In the genomic region with DNA sequence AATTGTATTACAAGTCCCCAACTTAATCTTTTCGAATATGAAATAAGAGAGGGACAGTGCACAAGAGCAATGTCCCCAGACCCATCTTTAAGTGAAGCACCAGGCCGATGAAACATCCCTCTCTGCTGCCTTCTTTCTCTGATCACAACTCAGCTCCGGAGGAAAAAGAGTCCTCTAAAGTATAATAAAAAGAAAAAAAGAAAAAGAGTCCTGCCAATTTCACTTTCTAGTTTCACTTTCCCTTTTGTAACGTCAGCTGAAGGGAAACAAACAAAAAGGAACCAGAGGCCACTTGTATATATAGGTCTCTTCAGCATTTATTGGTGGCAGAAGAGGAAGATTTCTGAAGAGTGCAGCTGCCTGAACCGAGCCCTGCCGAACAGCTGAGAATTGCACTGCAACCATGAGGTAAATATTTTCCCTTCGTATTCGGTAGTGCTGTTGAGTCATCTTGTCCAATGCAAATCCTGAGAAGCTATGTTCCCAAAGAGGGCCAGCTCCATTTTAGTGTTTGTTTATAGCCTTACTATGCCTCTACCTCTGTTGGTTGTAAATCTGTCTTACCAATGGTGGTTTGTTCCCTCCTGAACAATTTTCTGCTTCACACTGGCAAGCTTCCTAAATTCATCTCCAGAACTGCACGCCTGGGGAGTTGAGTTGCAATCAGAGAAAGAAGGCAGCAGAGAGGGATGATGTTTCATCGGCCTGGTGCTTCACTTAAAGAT, we compare ENCODE assay signal across 8 cellular contexts. TPM values are rescaled to one million over a fixed set of nuclear protein-coding genes. Genes with fewer than 3 reads are reported as not detected.
DNase-seq lines count a peak whose midpoint lies in the region; ATAC-seq and TF ChIP-seq lines count a peak whose summit lies in the region.

A gene with protein sequence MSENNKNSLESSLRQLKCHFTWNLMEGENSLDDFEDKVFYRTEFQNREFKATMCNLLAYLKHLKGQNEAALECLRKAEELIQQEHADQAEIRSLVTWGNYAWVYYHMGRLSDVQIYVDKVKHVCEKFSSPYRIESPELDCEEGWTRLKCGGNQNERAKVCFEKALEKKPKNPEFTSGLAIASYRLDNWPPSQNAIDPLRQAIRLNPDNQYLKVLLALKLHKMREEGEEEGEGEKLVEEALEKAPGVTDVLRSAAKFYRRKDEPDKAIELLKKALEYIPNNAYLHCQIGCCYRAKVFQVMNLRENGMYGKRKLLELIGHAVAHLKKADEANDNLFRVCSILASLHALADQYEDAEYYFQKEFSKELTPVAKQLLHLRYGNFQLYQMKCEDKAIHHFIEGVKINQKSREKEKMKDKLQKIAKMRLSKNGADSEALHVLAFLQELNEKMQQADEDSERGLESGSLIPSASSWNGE (plus strand): TSS at position 326 of the 725 bp plus-strand sequence. CDS start 78 bp downstream, at position 404.

- H3K36me3 Mint-ChIP-seq in activated B cell treated with CpG ODN at 0.5 μM for 24 hours (ENCODE audit: low read depth) = peaks cover 32% of the 10 kb centered on the region
- peaks cover 32% of the 10 kb centered on the region for H3K36me3 Mint-ChIP-seq in effector memory CD8-positive, alpha-beta T cell (ENCODE audit: insufficient read depth)

- H3K27me3 ChIP-seq in muscle layer of colon (ENCODE audit: control insufficient read depth in 1 of 2, insufficient read depth in 2 of 2, low read length in 2 of 2) (no peaks in the 10 kb centered on the region), aorta (ENCODE audit: control insufficient read depth in 1 of 2, insufficient read depth in 2 of 2, low read length in 1 of 2) (no peaks in the 10 kb centered on the region)

- H3K4me3 Mint-ChIP-seq in activated B cell treated with CpG ODN at 0.5 μM for 24 hours = peak within 1 kb of the TSS; percentile 91
- peak within 1 kb of the TSS; percentile 87 to 96 for H3K4me3 Mint-ChIP-seq in effector memory CD8-positive, alpha-beta T cell

- POLR2A ChIA-PET in activated B cell treated with CpG ODN at 0.5 μM for 24 hours (lab: Charles Lee) = interaction anchor here (0.5 to 2.7 kb wide), 8 partner anchors 26 to 571 kb away, joined by 3 to 17 read pairs (median 4); partner anchors contain the start of genes IFIT1, IFIT3, IFIT5 and LIPA

- peaks cover 45% of the 10 kb centered on the region for H3K4me1 Mint-ChIP-seq in activated B cell treated with CpG ODN at 0.5 μM for 24 hours
- peaks cover 29 to 44% of the 10 kb centered on the region in 2 donors for H3K4me1 Mint-ChIP-seq in effector memory CD8-positive, alpha-beta T cell (ENCODE audit: low read depth in 2 of 2)

- no peak for TF ChIP-seq CTCF in activated B cell treated with CpG ODN at 0.5 μM for 24 hours (IDR thresholded peaks at IDR 0.05)

- H3K9ac ChIP-seq in muscle layer of colon (ENCODE audit: low read length) = peak within 1 kb of the TSS; percentile 60

- peak; percentile 73 for ATAC-seq in HG02610 (IDR thresholded peaks at IDR 0.05; ENCODE audit: unreplicated experiment)
- ATAC-seq in activated B cell treated with CpG ODN at 0.5 μM for 24 hours (ENCODE audit: low read depth) = peak; percentile 86
- ATAC-seq in effector memory CD8-positive, alpha-beta T cell (replicated peaks) = peak; percentile 81
- peak; percentile 76 for ATAC-seq in aorta (ENCODE audit: low FRiP score)

- H3K27ac ChIP-seq in muscle layer of colon (ENCODE audit: low read depth, low read length) = peak within 1 kb of the TSS; percentile 92
- peak within 1 kb of the TSS; percentile 84 to 96 for H3K27ac ChIP-seq in aorta (ENCODE audit: low read depth in 1 of 2, low read length in 2 of 2)

- H3K9me3 Mint-ChIP-seq in activated B cell treated with CpG ODN at 0.5 μM for 24 hours = peaks cover 4% of the 10 kb centered on the region
- H3K9me3 Mint-ChIP-seq in effector memory CD8-positive, alpha-beta T cell = no peaks in the 10 kb centered on the region

- WGBS in aorta, 2 donors = 0% methylated on average over 10 of the region's 10 CpGs

- intact Hi-C loops in activated B cell treated with CpG ODN at 0.5 μM for 24 hours (cut with micrococcal nuclease) (loop anchor here (1.0 to 2.0 kb wide), 5 partner anchors 30 to 112 kb away; partner anchors contain the start of genes IFIT1, IFIT5 and LIPA), aorta (cut with DNase I) (no loop called here)

- H3K27ac Mint-ChIP-seq in activated B cell treated with CpG ODN at 0.5 μM for 24 hours = peak within 1 kb of the TSS; percentile 98
- H3K27ac Mint-ChIP-seq in effector memory CD8-positive, alpha-beta T cell = peak within 1 kb of the TSS; percentile 96 to 100

- peak; percentile 6 for DNase-seq in stimulated activated CD8-positive, alpha-beta memory T cell treated with anti-CD3 and anti-CD28 coated beads, Interleukin-12 subunit alpha, Interleukin-12 subunit beta, amount 100 ng/mL, for 1 hour (ENCODE audit: low read depth)
- DNase-seq in stimulated activated CD8-positive, alpha-beta memory T cell treated with anti-CD3 and anti-CD28 coated beads, Interleukin-4, amount 100 ng/mL, for 48 hours = no peak
- peak; percentile 21 for DNase-seq in NCI-H146 (lab: John Stamatoyannopoulos, UW)
- DNase-seq in activated B cell treated with CpG ODN at 0.5 μM for 24 hours = no peak
- DNase-seq in effector memory CD8-positive, alpha-beta T cell = peak; percentile 5 to 53 (median 19)
- peak in 1 of 2 donors; percentile 55 for DNase-seq in aorta

- H3K27me3 Mint-ChIP-seq in activated B cell treated with CpG ODN at 0.5 μM for 24 hours = no peaks in the 10 kb centered on the region
- no peaks in the 10 kb centered on the region for H3K27me3 Mint-ChIP-seq in effector memory CD8-positive, alpha-beta T cell

- CTCF ChIA-PET in activated B cell treated with CpG ODN at 0.5 μM for 24 hours (lab: Charles Lee) = interaction anchor here (1.0 to 3.6 kb wide), 3 partner anchors 30 to 112 kb away, joined by 4 to 19 read pairs (median 4); partner anchors contain the start of gene IFIT5

- H3K4me1 ChIP-seq in muscle layer of colon (ENCODE audit: insufficient read depth, low read length) (peaks cover 30% of the 10 kb centered on the region), aorta (ENCODE audit: control insufficient read depth in 1 of 2, insufficient read depth in 2 of 2, low read length in 2 of 2) (peaks cover 3% of the 10 kb centered on the region in 2 donors)

- H3K36me3 ChIP-seq in muscle layer of colon (ENCODE audit: insufficient read depth, low read length) (peaks cover 11% of the 10 kb centered on the region), aorta (ENCODE audit: control insufficient read depth in 1 of 2, insufficient read depth in 2 of 2, low read length in 1 of 2) (no peaks in the 10 kb centered on the region)

- H3K4me3 ChIP-seq in muscle layer of colon (ENCODE audit: low read depth in 1 of 2, low read length in 2 of 2) (peak within 1 kb of the TSS; percentile 31 to 57), aorta (ENCODE audit: low read length in 2 of 2) (peak within 1 kb of the TSS; percentile 89 to 92)

- H3K9me3 ChIP-seq in muscle layer of colon (ENCODE audit: low read length) (no peaks in the 10 kb centered on the region), aorta (ENCODE audit: control insufficient read depth, low read length) (no peaks in the 10 kb centered on the region)

RNA-seq across cellular contexts. Expression of the gene that starts here (rescaled TPM):
- total RNA-seq in activated B cell treated with CpG ODN at 0.5 μM for 24 hours (4.9 and 5.7 TPM in 2 replicates), aorta (10 to 100 TPM in 1 of 2 donors, 1 to 10 TPM in 1; 4.6 to 11.9 TPM)
- 10 to 100 TPM; 10.8 to 11.3 TPM for polyA plus RNA-seq in aorta

Comparison
In these comparisons a context has a peak if more than half of its experiments do, and no peak if none do; other contexts are left out.
1. DNase-seq: peak in stimulated activated CD8-positive, alpha-beta memory T cell treated with anti-CD3 and anti-CD28 coated beads, Interleukin-12 subunit alpha, Interleukin-12 subunit beta, amount 100 ng/mL, for 1 hour (single experiment), NCI-H146 (single experiment) and effector memory CD8-positive, alpha-beta T cell (3 of 3); none in stimulated activated CD8-positive, alpha-beta memory T cell treated with anti-CD3 and anti-CD28 coated beads, Interleukin-4, amount 100 ng/mL, for 48 hours (single experiment) and activated B cell treated with CpG ODN at 0.5 μM for 24 hours (single experiment).
2. Peak in every context shown above with its lines, with median percentiles within 50 percentile points of each other: ATAC-seq.